In the genomic region with DNA sequence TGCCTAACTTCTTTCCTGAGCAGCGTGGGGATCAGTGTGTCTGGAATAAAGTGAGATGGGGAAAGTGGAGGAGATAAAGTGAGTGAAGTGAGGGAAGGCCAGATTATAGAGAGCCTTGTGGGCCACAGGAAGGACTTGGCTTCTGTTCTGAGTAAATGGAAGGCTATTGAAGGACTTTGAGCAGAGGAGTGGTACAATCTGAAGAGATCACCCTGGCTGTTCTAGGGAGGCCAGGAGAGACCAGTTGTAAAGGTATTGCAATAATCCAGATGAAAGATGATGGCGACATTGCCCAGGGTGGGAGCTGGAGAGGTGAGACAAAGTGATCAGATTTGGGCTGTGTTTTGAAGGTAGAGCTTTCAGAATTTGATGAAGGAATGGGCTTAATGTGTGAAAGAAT, we compare ENCODE assay signal across 2 cellular contexts.
A peak's percentile ranks its signal among the peaks of the same experiment; 100 is the strongest.
TF ChIP-seq lines count a peak whose summit lies in the region.

No MANE protein-coding gene starts in this region.

TF ChIP-seq in HEK293, 187 proteins besides CTCF, POLR2A, EP300 and RAD21:
- 0 out of 2 replicates have a peak, but pooled peaks have one; percentile 9 for TF ChIP-seq ZNF341 (tag by site-specific recombination; IDR thresholded peaks at IDR 0.05; ENCODE audit: low read depth)
- TF ChIP-seq, protein P1, sequence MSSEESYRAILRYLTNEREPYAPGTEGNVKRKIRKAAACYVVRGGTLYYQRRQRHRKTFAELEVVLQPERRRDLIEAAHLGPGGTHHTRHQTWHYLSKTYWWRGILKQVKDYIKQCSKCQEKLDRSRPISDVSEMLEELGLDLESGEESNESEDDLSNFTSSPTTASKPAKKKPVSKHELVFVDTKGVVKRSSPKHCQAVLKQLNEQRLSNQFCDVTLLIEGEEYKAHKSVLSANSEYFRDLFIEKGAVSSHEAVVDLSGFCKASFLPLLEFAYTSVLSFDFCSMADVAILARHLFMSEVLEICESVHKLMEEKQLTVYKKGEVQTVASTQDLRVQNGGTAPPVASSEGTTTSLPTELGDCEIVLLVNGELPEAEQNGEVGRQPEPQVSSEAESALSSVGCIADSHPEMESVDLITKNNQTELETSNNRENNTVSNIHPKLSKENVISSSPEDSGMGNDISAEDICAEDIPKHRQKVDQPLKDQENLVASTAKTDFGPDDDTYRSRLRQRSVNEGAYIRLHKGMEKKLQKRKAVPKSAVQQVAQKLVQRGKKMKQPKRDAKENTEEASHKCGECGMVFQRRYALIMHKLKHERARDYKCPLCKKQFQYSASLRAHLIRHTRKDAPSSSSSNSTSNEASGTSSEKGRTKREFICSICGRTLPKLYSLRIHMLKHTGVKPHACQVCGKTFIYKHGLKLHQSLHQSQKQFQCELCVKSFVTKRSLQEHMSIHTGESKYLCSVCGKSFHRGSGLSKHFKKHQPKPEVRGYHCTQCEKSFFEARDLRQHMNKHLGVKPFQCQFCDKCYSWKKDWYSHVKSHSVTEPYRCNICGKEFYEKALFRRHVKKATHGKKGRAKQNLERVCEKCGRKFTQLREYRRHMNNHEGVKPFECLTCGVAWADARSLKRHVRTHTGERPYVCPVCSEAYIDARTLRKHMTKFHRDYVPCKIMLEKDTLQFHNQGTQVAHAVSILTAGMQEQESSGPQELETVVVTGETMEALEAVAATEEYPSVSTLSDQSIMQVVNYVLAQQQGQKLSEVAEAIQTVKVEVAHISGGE (tag by site-specific recombination; conservative IDR thresholded peaks at IDR 0.05; ENCODE audit: low read depth): no peak
- 0 out of 2 replicates have a peak, but pooled peaks have one; percentile 14 for TF ChIP-seq PRDM1 (tag by site-specific recombination; IDR thresholded peaks at IDR 0.05)
- no peak for TF ChIP-seq SP7 (tag by site-specific recombination; IDR thresholded peaks at IDR 0.05)

TF ChIP-seq in H1, 55 proteins besides CTCF, POLR2A, EP300 and RAD21:
- TF ChIP-seq BCL11A (IDR thresholded peaks at IDR 0.05; ENCODE audit: low read depth in 2 of 2, low read length in 2 of 2) (no peak), KDM4A (IDR thresholded peaks at IDR 0.05; ENCODE audit: low read depth, low read length, severe bottlenecking) (no peak), ZNF274 (IDR thresholded peaks at IDR 0.05; ENCODE audit: borderline replicate concordance, extremely low read depth, low read length) (no peak), CBX8 (IDR thresholded peaks at IDR 0.05; ENCODE audit: borderline replicate concordance, low read depth, low read length) (no peak), RBBP5 (IDR thresholded peaks at IDR 0.05; ENCODE audit: borderline replicate concordance, low read depth, low read length) (no peak), RFX5 (IDR thresholded peaks at IDR 0.05; ENCODE audit: borderline replicate concordance, low read depth, low read length) (no peak), SIRT6 (IDR thresholded peaks at IDR 0.05; ENCODE audit: low read length) (no peak), KDM5A (IDR thresholded peaks at IDR 0.05; ENCODE audit: low read length) (no peak), BRCA1 (IDR thresholded peaks at IDR 0.05; ENCODE audit: low read depth, low read length) (no peak), FOSL1 (IDR thresholded peaks at IDR 0.05; ENCODE audit: insufficient read depth, low read depth, low read length) (no peak), SAP30 (IDR thresholded peaks at IDR 0.05; ENCODE audit: insufficient read depth, insufficient replicate concordance, low read length) (no peak), USF2 (IDR thresholded peaks at IDR 0.05; ENCODE audit: low read length) (no peak), RNF2 (IDR thresholded peaks at IDR 0.05; ENCODE audit: borderline replicate concordance, low read depth, low read length, missing control alignments, poor library complexity, severe bottlenecking) (no peak), TEAD4 (IDR thresholded peaks at IDR 0.05; ENCODE audit: low read depth, low read length) (no peak), TBP (IDR thresholded peaks at IDR 0.05; ENCODE audit: low read depth, low read length) (no peak), ATF3 (IDR thresholded peaks at IDR 0.05; ENCODE audit: insufficient read depth, low read depth, low read length) (no peak), NRF1 (IDR thresholded peaks at IDR 0.05; ENCODE audit: low read depth, low read length) (no peak)
